ENCODE assay signal across 16 cellular contexts in the genomic region with DNA sequence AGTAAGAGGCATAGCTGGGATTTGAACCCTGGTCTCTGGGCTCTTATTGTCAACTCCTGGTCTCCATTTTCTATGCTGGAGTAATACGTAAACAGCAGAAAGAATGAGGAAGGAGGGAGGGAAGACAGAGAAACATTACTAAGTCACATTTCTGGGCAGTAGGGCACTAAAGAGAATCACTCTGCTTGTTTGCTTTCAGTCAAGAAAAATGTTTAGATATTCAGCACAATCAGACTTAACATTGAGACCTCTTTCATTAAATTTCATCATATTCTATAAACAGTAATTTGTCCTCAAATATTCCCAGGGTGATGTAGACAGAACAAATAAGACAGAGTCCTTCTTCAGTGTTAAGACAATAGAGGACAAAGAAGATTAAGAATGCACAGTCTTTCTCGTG.
"Had no signal": no experiment of that assay in that cellular context is flagged by ENCODE, and none has a peak within 500 bp of the region (broad histone marks: within the 10 kb centered on the region; RNA-seq: fewer than 3 reads in every experiment).

No MANE protein-coding gene starts in this region.

- H3K4me3 ChIP-seq: adrenal gland, ascending aorta, heart left ventricle, mucosa of descending colon, transverse colon had no signal

- H3K9me3 ChIP-seq: adrenal gland, ascending aorta, mucosa of descending colon, transverse colon had no signal

- DNase-seq: activated CD4-positive, alpha-beta T cell treated with anti-CD3 and anti-CD28 coated beads for 1 hour; activated CD4-positive, alpha-beta T cell treated with anti-CD3 and anti-CD28 coated beads, Interleukin-2, amount 50 U/mL, for 1 hour; activated CD8-positive, alpha-beta T cell treated with anti-CD3 and anti-CD28 coated beads, Interleukin-2, amount 10 ng/mL, durations not matched to agents 7 days and 5 days; adrenal gland; brain microvascular endothelial cell; caudate nucleus; effector memory CD4-positive, alpha-beta T cell; heart left ventricle; left colon; mucosa of descending colon; naive B cell; posterior cingulate gyrus; small intestine; stimulated activated CD4-positive, alpha-beta T cell treated with anti-CD3 and anti-CD28 coated beads, Interleukin-2, amount 100 ng/mL, for 24 hours; transverse colon had no signal

- H3K4me1 ChIP-seq: adrenal gland, ascending aorta, heart left ventricle, transverse colon had no signal

- H3K27ac ChIP-seq: adrenal gland, ascending aorta, brain microvascular endothelial cell, heart left ventricle, transverse colon had no signal

- H3K36me3 ChIP-seq: adrenal gland, ascending aorta, brain microvascular endothelial cell, heart left ventricle, transverse colon had no signal

- H3K27me3 ChIP-seq: adrenal gland, ascending aorta, brain microvascular endothelial cell, transverse colon had no signal
